26 cellular contexts compared by ENCODE assay signal in the genomic region with DNA sequence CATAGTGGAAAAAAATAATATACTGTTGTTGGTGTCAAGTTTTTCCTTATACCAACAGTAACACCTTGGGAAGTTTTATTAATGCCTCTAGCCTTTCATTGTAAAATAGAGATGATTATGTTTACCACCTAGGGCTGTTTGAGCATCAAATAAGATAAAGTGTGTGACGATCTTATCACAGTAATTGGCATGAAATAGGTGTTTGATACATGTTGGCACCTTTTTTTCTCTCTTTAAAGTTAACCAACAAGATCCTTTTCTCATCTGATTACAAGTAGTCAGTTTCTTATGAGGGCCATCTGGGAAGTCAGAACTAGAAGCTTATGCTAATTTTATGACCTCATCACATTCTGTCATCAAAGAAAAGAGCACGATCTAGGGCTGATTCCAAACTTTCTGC.
"Had no signal": no experiment of that assay in that cellular context is flagged by ENCODE, and none has a peak within 500 bp of the region (broad histone marks: within the 10 kb centered on the region; RNA-seq: fewer than 3 reads in every experiment).

No MANE protein-coding gene starts in this region.

- H3K4me1 Mint-ChIP-seq: immature natural killer cell had no signal

- H3K9me3 ChIP-seq: colonic mucosa, esophagus squamous epithelium, gastrocnemius medialis, heart right ventricle, left lung, lower lobe of right lung had no signal

- H3K4me1 ChIP-seq: colonic mucosa, esophagus squamous epithelium, gastrocnemius medialis, heart right ventricle, left lung, lower lobe of right lung had no signal

- H3K36me3 ChIP-seq: colonic mucosa, esophagus squamous epithelium, gastrocnemius medialis, heart right ventricle, left lung, lower lobe of right lung had no signal

- H3K36me3 Mint-ChIP-seq: immature natural killer cell had no signal

- ATAC-seq: effector memory CD8-positive, alpha-beta T cell; esophagus mucosa; gastrocnemius medialis; heart right ventricle; left cardiac atrium; left lung; left ventricle myocardium superior; lower lobe of right lung had no signal

- H3K27me3 ChIP-seq: colonic mucosa, esophagus squamous epithelium, gastrocnemius medialis, left lung had no signal

- H3K27ac ChIP-seq: colonic mucosa, epithelial cell of prostate, esophagus squamous epithelium, gastrocnemius medialis, heart right ventricle, left lung, lower lobe of right lung had no signal

- H3K9me3 Mint-ChIP-seq: dendritic cell treated with granulocyte-macrophage colony-stimulating factor and Interleukin-4, amounts not matched to agents 40 ng/mL and 50 ng/mL, for 4 days had no signal

- H3K4me3 Mint-ChIP-seq: dendritic cell treated with granulocyte-macrophage colony-stimulating factor and Interleukin-4, amounts not matched to agents 40 ng/mL and 50 ng/mL, for 4 days; effector memory CD8-positive, alpha-beta T cell; endodermal cell; immature natural killer cell had no signal

- DNase-seq: colonic mucosa; cortex of kidney; effector CD8-positive, alpha-beta T cell; effector memory CD8-positive, alpha-beta T cell; endodermal cell; erythroblast; esophagus squamous epithelium; foreskin fibroblast; foreskin melanocyte; gastrocnemius medialis; glutamatergic neuron; head of caudate nucleus; heart right ventricle; hippocampal formation; immature natural killer cell; islet precursor cell; kidney; left cardiac atrium; left lung; left ventricle myocardium superior; lower lobe of right lung; mesenchymal stem cell; midbrain had no signal

- H3K27ac Mint-ChIP-seq: dendritic cell treated with granulocyte-macrophage colony-stimulating factor and Interleukin-4, amounts not matched to agents 40 ng/mL and 50 ng/mL, for 4 days; effector memory CD8-positive, alpha-beta T cell; endodermal cell; immature natural killer cell had no signal

- H3K4me3 ChIP-seq: colonic mucosa, esophagus squamous epithelium, gastrocnemius medialis, heart right ventricle, left lung, lower lobe of right lung had no signal
